Comparison of ENCODE assay signal across 1 cellular context in genomic region chr11:26766996-26767395, GRCh38.
TF ChIP-seq lines count a peak whose summit lies in the region.

No MANE protein-coding gene starts in this region.

TF ChIP-seq in GM12878, 131 proteins besides CTCF, POLR2A, EP300 and RAD21:
- TF ChIP-seq PBX3 (IDR thresholded peaks at IDR 0.05; ENCODE audit: insufficient replicate concordance, low read depth, low read length) = no peak
- no peak for TF ChIP-seq ESRRA (IDR thresholded peaks at IDR 0.05; ENCODE audit: low read length)
- no peak for TF ChIP-seq ZNF24 (IDR thresholded peaks at IDR 0.05)
- no peak for TF ChIP-seq GATAD2B (conservative IDR thresholded peaks at IDR 0.05; ENCODE audit: low read depth)
- TF ChIP-seq LARP7 (IDR thresholded peaks at IDR 0.05) = no peak
- no peak for TF ChIP-seq RELA (IDR thresholded peaks at IDR 0.05; ENCODE audit: borderline replicate concordance, partially characterized antibody)
- TF ChIP-seq SUZ12 (IDR thresholded peaks at IDR 0.05; ENCODE audit: unreplicated experiment) = no peak
- no peak for TF ChIP-seq CHD2 (IDR thresholded peaks at IDR 0.05; ENCODE audit: borderline replicate concordance, low read depth, low read length)
- TF ChIP-seq MTA3 (IDR thresholded peaks at IDR 0.05; ENCODE audit: borderline replicate concordance, low read length) = no peak
- no peak for TF ChIP-seq MAX (IDR thresholded peaks at IDR 0.05; ENCODE audit: low read depth, low read length)
- no peak for TF ChIP-seq ZBTB4 (CRISPR knock-in tag; IDR thresholded peaks at IDR 0.05)
- TF ChIP-seq, protein P1, sequence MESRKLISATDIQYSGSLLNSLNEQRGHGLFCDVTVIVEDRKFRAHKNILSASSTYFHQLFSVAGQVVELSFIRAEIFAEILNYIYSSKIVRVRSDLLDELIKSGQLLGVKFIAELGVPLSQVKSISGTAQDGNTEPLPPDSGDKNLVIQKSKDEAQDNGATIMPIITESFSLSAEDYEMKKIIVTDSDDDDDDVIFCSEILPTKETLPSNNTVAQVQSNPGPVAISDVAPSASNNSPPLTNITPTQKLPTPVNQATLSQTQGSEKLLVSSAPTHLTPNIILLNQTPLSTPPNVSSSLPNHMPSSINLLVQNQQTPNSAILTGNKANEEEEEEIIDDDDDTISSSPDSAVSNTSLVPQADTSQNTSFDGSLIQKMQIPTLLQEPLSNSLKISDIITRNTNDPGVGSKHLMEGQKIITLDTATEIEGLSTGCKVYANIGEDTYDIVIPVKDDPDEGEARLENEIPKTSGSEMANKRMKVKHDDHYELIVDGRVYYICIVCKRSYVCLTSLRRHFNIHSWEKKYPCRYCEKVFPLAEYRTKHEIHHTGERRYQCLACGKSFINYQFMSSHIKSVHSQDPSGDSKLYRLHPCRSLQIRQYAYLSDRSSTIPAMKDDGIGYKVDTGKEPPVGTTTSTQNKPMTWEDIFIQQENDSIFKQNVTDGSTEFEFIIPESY (IDR thresholded peaks at IDR 0.05) = no peak
- no peak for TF ChIP-seq POLR2AphosphoS2 (IDR thresholded peaks at IDR 0.05; ENCODE audit: low read depth, low read length)
- TF ChIP-seq, protein P2, sequence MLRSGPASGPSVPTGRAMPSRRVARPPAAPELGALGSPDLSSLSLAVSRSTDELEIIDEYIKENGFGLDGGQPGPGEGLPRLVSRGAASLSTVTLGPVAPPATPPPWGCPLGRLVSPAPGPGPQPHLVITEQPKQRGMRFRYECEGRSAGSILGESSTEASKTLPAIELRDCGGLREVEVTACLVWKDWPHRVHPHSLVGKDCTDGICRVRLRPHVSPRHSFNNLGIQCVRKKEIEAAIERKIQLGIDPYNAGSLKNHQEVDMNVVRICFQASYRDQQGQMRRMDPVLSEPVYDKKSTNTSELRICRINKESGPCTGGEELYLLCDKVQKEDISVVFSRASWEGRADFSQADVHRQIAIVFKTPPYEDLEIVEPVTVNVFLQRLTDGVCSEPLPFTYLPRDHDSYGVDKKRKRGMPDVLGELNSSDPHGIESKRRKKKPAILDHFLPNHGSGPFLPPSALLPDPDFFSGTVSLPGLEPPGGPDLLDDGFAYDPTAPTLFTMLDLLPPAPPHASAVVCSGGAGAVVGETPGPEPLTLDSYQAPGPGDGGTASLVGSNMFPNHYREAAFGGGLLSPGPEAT (IDR thresholded peaks at IDR 0.05; ENCODE audit: low read depth) = no peak
- TF ChIP-seq ZNF687 (IDR thresholded peaks at IDR 0.05) = no peak
- TF ChIP-seq SMAD5 (IDR thresholded peaks at IDR 0.05; ENCODE audit: low read depth) = no peak
- no peak for TF ChIP-seq SREBF2 (IDR thresholded peaks at IDR 0.05; ENCODE audit: low read length)
- TF ChIP-seq, protein P3, sequence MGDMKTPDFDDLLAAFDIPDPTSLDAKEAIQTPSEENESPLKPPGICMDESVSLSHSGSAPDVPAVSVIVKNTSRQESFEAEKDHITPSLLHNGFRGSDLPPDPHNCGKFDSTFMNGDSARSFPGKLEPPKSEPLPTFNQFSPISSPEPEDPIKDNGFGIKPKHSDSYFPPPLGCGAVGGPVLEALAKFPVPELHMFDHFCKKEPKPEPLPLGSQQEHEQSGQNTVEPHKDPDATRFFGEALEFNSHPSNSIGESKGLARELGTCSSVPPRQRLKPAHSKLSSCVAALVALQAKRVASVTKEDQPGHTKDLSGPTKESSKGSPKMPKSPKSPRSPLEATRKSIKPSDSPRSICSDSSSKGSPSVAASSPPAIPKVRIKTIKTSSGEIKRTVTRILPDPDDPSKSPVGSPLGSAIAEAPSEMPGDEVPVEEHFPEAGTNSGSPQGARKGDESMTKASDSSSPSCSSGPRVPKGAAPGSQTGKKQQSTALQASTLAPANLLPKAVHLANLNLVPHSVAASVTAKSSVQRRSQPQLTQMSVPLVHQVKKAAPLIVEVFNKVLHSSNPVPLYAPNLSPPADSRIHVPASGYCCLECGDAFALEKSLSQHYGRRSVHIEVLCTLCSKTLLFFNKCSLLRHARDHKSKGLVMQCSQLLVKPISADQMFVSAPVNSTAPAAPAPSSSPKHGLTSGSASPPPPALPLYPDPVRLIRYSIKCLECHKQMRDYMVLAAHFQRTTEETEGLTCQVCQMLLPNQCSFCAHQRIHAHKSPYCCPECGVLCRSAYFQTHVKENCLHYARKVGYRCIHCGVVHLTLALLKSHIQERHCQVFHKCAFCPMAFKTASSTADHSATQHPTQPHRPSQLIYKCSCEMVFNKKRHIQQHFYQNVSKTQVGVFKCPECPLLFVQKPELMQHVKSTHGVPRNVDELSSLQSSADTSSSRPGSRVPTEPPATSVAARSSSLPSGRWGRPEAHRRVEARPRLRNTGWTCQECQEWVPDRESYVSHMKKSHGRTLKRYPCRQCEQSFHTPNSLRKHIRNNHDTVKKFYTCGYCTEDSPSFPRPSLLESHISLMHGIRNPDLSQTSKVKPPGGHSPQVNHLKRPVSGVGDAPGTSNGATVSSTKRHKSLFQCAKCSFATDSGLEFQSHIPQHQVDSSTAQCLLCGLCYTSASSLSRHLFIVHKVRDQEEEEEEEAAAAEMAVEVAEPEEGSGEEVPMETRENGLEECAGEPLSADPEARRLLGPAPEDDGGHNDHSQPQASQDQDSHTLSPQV (IDR thresholded peaks at IDR 0.05) = no peak
- TF ChIP-seq SPI1 (IDR thresholded peaks at IDR 0.05; ENCODE audit: borderline replicate concordance, insufficient read depth, low read depth, low read length) = no peak
